Comparison of ENCODE assay signal across 1 cellular context in the genomic region with DNA sequence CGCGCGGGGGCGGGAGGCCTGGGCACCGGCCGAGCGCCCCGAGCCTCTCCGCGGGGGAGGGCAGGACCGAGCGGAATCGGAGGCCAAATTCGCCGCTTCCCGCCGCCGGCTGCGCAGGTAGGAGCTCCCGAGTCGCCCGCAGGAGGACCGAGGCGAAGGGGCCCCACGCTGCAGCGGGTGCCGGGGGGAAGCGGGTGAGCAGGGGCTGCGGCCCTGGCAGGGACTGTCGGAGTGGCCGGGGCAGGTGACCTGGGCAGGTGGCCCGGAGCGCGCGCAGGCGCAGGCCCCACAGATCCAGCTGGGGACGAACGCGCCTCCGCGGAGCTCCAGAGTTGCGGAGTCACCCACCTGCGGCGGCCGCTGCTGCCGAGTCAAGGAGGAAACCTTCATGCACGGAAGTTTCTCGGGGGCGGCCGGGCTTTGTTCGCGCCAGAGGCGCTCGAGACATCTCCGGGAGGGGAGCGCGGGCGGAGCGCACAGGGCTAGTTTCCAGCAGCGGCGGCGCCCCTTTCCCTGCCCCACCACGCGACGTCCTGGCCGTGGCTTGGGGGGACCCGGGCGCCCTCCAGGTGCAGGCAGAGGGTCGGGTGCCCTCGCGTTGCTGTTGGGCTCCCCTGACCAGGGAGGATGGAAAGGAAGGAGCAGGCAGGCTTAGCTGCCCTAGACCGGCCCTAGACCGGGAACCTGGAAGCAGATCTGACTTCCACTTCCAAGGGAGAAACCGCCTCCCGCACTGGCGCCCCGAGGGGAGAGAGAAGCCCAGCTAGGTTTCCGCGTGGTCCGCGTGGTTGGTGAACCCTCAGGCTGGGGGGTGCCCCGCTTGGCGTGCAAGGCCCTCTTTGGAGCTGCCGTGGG.
TF ChIP-seq lines count a peak whose summit lies in the region.

No MANE protein-coding gene starts in this region.

TF ChIP-seq in GM12878, 131 proteins besides CTCF, POLR2A, EP300 and RAD21 (continued from another document):
- TF ChIP-seq, protein P1, sequence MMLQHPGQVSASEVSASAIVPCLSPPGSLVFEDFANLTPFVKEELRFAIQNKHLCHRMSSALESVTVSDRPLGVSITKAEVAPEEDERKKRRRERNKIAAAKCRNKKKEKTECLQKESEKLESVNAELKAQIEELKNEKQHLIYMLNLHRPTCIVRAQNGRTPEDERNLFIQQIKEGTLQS (IDR thresholded peaks at IDR 0.05; ENCODE audit: borderline replicate concordance, extremely low read depth, low read depth, low read length), result no peak
- no peak for TF ChIP-seq ATF2 (IDR thresholded peaks at IDR 0.05; ENCODE audit: low read length)
- no peak for TF ChIP-seq MYC (IDR thresholded peaks at IDR 0.05; ENCODE audit: insufficient read depth, insufficient read length, insufficient replicate concordance, low read length, severe bottlenecking)
- 0 out of 2 replicates have a peak, but pooled peaks have one; percentile 12 for TF ChIP-seq PAX5 (IDR thresholded peaks at IDR 0.05; ENCODE audit: borderline replicate concordance, low read depth, low read length)
- TF ChIP-seq SP1 (IDR thresholded peaks at IDR 0.05; ENCODE audit: low read depth, low read length), result no peak
- peak; percentile 46; the same call in 1 of the 2 replicates for TF ChIP-seq DPF2 (IDR thresholded peaks at IDR 0.05)
- TF ChIP-seq IKZF1 (conservative IDR thresholded peaks at IDR 0.05), result no peak; the same call in 1 of the 2 replicates
- TF ChIP-seq CBX3 (IDR thresholded peaks at IDR 0.05; ENCODE audit: borderline replicate concordance, low read depth), result no peak
- TF ChIP-seq BHLHE40 (IDR thresholded peaks at IDR 0.05; ENCODE audit: borderline replicate concordance in 1 of 2, low read depth in 2 of 2, low read length in 1 of 2), result 0 out of 4 replicates have a peak, but pooled peaks of 1 of the 2 experiments have one; percentile 6
- TF ChIP-seq SMAD1 (IDR thresholded peaks at IDR 0.05; ENCODE audit: low read depth, partially characterized antibody), result no peak
- no peak for TF ChIP-seq ZNF274 (IDR thresholded peaks at IDR 0.05; ENCODE audit: insufficient read depth, insufficient read length)
- TF ChIP-seq TCF12 (IDR thresholded peaks at IDR 0.05; ENCODE audit: low read depth, low read length), result 0 out of 2 replicates have a peak, but pooled peaks have one; percentile 11
